ENCODE assay signal across 19 cellular contexts in genomic region chr6:6234963-6235362, GRCh38.
A peak's percentile ranks its signal among the peaks of the same experiment; 100 is the strongest.
DNase-seq lines count a peak whose midpoint lies in the region; ATAC-seq, FAIRE-seq and TF ChIP-seq lines count a peak whose summit lies in the region.
"Had no signal": no experiment of that assay in that cellular context is flagged by ENCODE, and none has a peak within 500 bp of the region (broad histone marks: within the 10 kb centered on the region; RNA-seq: fewer than 3 reads in every experiment).

No MANE protein-coding gene starts in this region.

- H3K4me1 Mint-ChIP-seq in T-helper 2 cell treated with Interferon-gamma antibody and Interleukin-4, amounts not matched to agents 5 μg/mL and 100 μg/mL, for 36 hours (ENCODE audit: low read depth), result no peaks in the 10 kb centered on the region

- TF ChIP-seq EP300 in transverse colon (IDR thresholded peaks at IDR 0.05; ENCODE audit: low read depth), result no peak

- no peak for TF ChIP-seq POLR2A in transverse colon (IDR thresholded peaks at IDR 0.05)

- ATAC-seq in mucosa of descending colon, result peak; percentile 79
- no peak for ATAC-seq in omental fat pad (ENCODE audit: low FRiP score)
- ATAC-seq: GM12878 had no signal

- peaks cover 17% of the 10 kb centered on the region for H3K27me3 Mint-ChIP-seq in T-helper 2 cell treated with Interferon-gamma antibody and Interleukin-4, amounts not matched to agents 5 μg/mL and 100 μg/mL, for 36 hours (ENCODE audit: low read depth)

- WGBS in transverse colon (ENCODE audit: low coverage in 1 of 2), 2 donors, result 33 to 44% methylated on average over 1 of the region's 1 CpG

- no peak overlapping the region for H3K27ac Mint-ChIP-seq in T-helper 2 cell treated with Interferon-gamma antibody and Interleukin-4, amounts not matched to agents 5 μg/mL and 100 μg/mL, for 36 hours
- H3K27ac Mint-ChIP-seq: CD4-positive, alpha-beta memory T cell had no signal

- TF ChIP-seq CTCF in mucosa of descending colon (IDR thresholded peaks at IDR 0.05) (no peak), transverse colon (IDR thresholded peaks at IDR 0.05) (no peak), omental fat pad (IDR thresholded peaks at IDR 0.05) (no peak)

- in situ Hi-C loops in transverse colon (cut with MboI; ENCODE audit: low pct_ligation_motif_present in 1 of 4, low pct_unique_long_range_greater_than_20kb in 1 of 4, low sequenced_read_pairs in 3 of 4), result no loop called here

- H3K27me3 ChIP-seq in transverse colon, result no peaks in the 10 kb centered on the region

- H3K9me3 Mint-ChIP-seq in T-helper 2 cell treated with Interferon-gamma antibody and Interleukin-4, amounts not matched to agents 5 μg/mL and 100 μg/mL, for 36 hours, result no peaks in the 10 kb centered on the region

- no peaks in the 10 kb centered on the region for H3K36me3 ChIP-seq in mucosa of descending colon (ENCODE audit: low read depth)
- H3K36me3 ChIP-seq in transverse colon, result no peaks in the 10 kb centered on the region

- DNase-seq in mucosa of descending colon, result no peak
- no peak for DNase-seq in transverse colon
- no peak for DNase-seq in omental fat pad (ENCODE audit: low spot score)
- DNase-seq in T-helper 2 cell treated with Interferon-gamma antibody and Interleukin-4, amounts not matched to agents 5 μg/mL and 100 μg/mL, for 36 hours (ENCODE audit: low spot score), result no peak
- no peak for DNase-seq in NCI-H1092 (lab: John Stamatoyannopoulos, UW)
- DNase-seq: C1 segment of cervical spinal cord; Calu3; CD4-positive, alpha-beta memory T cell; COR-L47; DMS53; EL; GDM1; GM23248; H7; HCEC 1CT had no signal

- intact Hi-C loops in mucosa of descending colon (cut with DNase I, micrococcal nuclease), result no loop called here
- intact Hi-C loops in transverse colon (cut with DNase I; ENCODE audit: low total_unique reads), result no loop called here

- no peak overlapping the region for H3K4me3 Mint-ChIP-seq in T-helper 2 cell treated with Interferon-gamma antibody and Interleukin-4, amounts not matched to agents 5 μg/mL and 100 μg/mL, for 36 hours
- H3K4me3 Mint-ChIP-seq: CD4-positive, alpha-beta memory T cell had no signal

- H3K9me3 ChIP-seq in mucosa of descending colon, result no peaks in the 10 kb centered on the region
- H3K9me3 ChIP-seq in transverse colon, result no peaks in the 10 kb centered on the region

- H3K36me3 Mint-ChIP-seq in T-helper 2 cell treated with Interferon-gamma antibody and Interleukin-4, amounts not matched to agents 5 μg/mL and 100 μg/mL, for 36 hours (ENCODE audit: low read depth), result no peaks in the 10 kb centered on the region
- H3K36me3 Mint-ChIP-seq: CD4-positive, alpha-beta memory T cell had no signal

- H3K4me3 ChIP-seq in mucosa of descending colon (no peak overlapping the region), transverse colon (no peak overlapping the region)
- H3K4me3 ChIP-seq: GM12878, GM23248 had no signal

- peak; percentile 84 for FAIRE-seq in colon (lab: Jason Lieb, UNC)
- FAIRE-seq: GM12878, GM19239, H1 had no signal

- peak overlapping the region; percentile 16 to 56 (median 43) for H3K27ac ChIP-seq in transverse colon
- H3K27ac ChIP-seq: GM23248 had no signal

- H3K4me1 ChIP-seq in mucosa of descending colon (ENCODE audit: low read depth), result no peaks in the 10 kb centered on the region
- peaks cover 0 to 26% (median 3%) of the 10 kb centered on the region in 4 donors for H3K4me1 ChIP-seq in transverse colon
